Comparison of ENCODE assay signal across 10 cellular contexts in genomic region chr1:1136547-1137230, GRCh38. TPM values are rescaled to one million over a fixed set of nuclear protein-coding genes. Genes with fewer than 3 reads are reported as not detected.
DNase-seq lines count a peak whose midpoint lies in the region; ATAC-seq and TF ChIP-seq lines count a peak whose summit lies in the region.
"Had no signal": no experiment of that assay in that cellular context is flagged by ENCODE, and none has a peak within 500 bp of the region (broad histone marks: within the 10 kb centered on the region; RNA-seq: fewer than 3 reads in every experiment).

No MANE protein-coding gene starts in this region.

- TF ChIP-seq CTCF in GM10248 (IDR thresholded peaks at IDR 0.05; ENCODE audit: control extremely low read depth, extremely low read depth, low read depth, missing control alignments) (no peak), RWPE2 (IDR thresholded peaks at IDR 0.05; ENCODE audit: poor library complexity, severe bottlenecking) (no peak), dorsolateral prefrontal cortex (IDR thresholded peaks at IDR 0.05 in 54 of 56, conservative IDR thresholded peaks at IDR 0.05 in 2 of 56; ENCODE audit: low read depth in 1 of 56, partially characterized antibody in 56 of 56) (no peak)

- peak overlapping the region; percentile 9; the same call in 1 of the 2 replicates for H3K9ac ChIP-seq in HUES64 (ENCODE audit: low read depth, low read length)

- peak; percentile 73 for DNase-seq in GM10248 (ENCODE audit: extremely low spot score)
- no peak for DNase-seq in RWPE2 (ENCODE audit: low spot score)
- DNase-seq in dorsolateral prefrontal cortex = no peak
- no peak for DNase-seq in erythroblast (lab: John Stamatoyannopoulos, UW)

- H3K9me3 ChIP-seq in HUES64 (ENCODE audit: insufficient read depth, low read depth, low read length) = no peaks in the 10 kb centered on the region
- no peaks in the 10 kb centered on the region for H3K9me3 ChIP-seq in RWPE2 (ENCODE audit: severe bottlenecking)
- H3K9me3 ChIP-seq in muscle layer of duodenum (ENCODE audit: control insufficient read depth in 1 of 2, low read length in 2 of 2) = no peaks in the 10 kb centered on the region

- H3K36me3 ChIP-seq in HUES64 (ENCODE audit: insufficient read depth, low read length) (no peaks in the 10 kb centered on the region), RWPE2 (ENCODE audit: low read depth) (no peaks in the 10 kb centered on the region), muscle layer of duodenum (ENCODE audit: control insufficient read depth in 1 of 2, insufficient read depth in 2 of 2, low read length in 2 of 2) (no peaks in the 10 kb centered on the region)
- H3K36me3 ChIP-seq: cardiac muscle cell had no signal

- H3K4me3 ChIP-seq in HUES64 (ENCODE audit: low read length) (peak overlapping the region; percentile 34; the same call in 1 of the 2 replicates), RWPE2 (ENCODE audit: severe bottlenecking) (no peak overlapping the region), muscle layer of duodenum (ENCODE audit: low read depth in 1 of 2, low read length in 2 of 2) (no peak overlapping the region), dorsolateral prefrontal cortex (no peak overlapping the region)
- H3K4me3 ChIP-seq: cardiac muscle cell had no signal

- intact Hi-C loops in dorsolateral prefrontal cortex (cut with DNase I) = no loop called here

- TF ChIP-seq POLR2A in erythroblast (IDR thresholded peaks at IDR 0.05; ENCODE audit: low read length) = no peak

- POLR2A ChIA-PET in GM10248 (lab: Yijun Ruan, JAX) = interaction anchor here (1.1 kb wide), 1 partner anchor 71 kb away, joined by 3 read pairs; no protein-coding TSS in a partner anchor

- H3K4me1 ChIP-seq in HUES64 (ENCODE audit: insufficient read depth, low read length) (no peaks in the 10 kb centered on the region), RWPE2 (ENCODE audit: insufficient read depth, poor library complexity, severe bottlenecking) (no peaks in the 10 kb centered on the region), muscle layer of duodenum (ENCODE audit: control insufficient read depth in 1 of 2, insufficient read depth in 2 of 2, low read length in 2 of 2) (no peaks in the 10 kb centered on the region)

- 61% methylated on average over 48 of the region's 48 CpGs for WGBS in HUES64

- H3K27ac ChIP-seq in HUES64 (ENCODE audit: low read depth, low read length) (no peak overlapping the region), RWPE2 (ENCODE audit: poor library complexity, severe bottlenecking) (no peak overlapping the region), muscle layer of duodenum (ENCODE audit: low read length) (peak overlapping the region; percentile 45), dorsolateral prefrontal cortex (no peak overlapping the region)
- H3K27ac ChIP-seq: cardiac muscle cell had no signal

- CTCF ChIA-PET in GM10248 (lab: Yijun Ruan, JAX) = interaction anchor here (0.6 to 2.1 kb wide), 7 partner anchors 14 to 155 kb away, joined by 3 to 12 read pairs (median 3); no protein-coding TSS in a partner anchor

- ATAC-seq in RWPE2 (ENCODE audit: low read depth) = peak; percentile 46; the same call in 1 of the 3 replicates
- ATAC-seq in HG03025 (IDR thresholded peaks at IDR 0.05; ENCODE audit: low FRiP score, unreplicated experiment) = no peak
- no peak for ATAC-seq in HG02763 (IDR thresholded peaks at IDR 0.05; ENCODE audit: unreplicated experiment)

- H3K27me3 ChIP-seq in HUES64 (ENCODE audit: insufficient read depth, low read length) = peaks cover 6% of the 10 kb centered on the region
- peaks cover 14% of the 10 kb centered on the region for H3K27me3 ChIP-seq in RWPE2 (ENCODE audit: insufficient read depth, poor library complexity, severe bottlenecking)
- H3K27me3 ChIP-seq in muscle layer of duodenum (ENCODE audit: low read depth, low read length) = no peaks in the 10 kb centered on the region
- H3K27me3 ChIP-seq in dorsolateral prefrontal cortex = peaks cover 0 to 28% (median 15%) of the 10 kb centered on the region in 45 donors

RNA-seq across cellular contexts. Expression of gene C1orf159, which starts 20.8 kb away (rescaled TPM):
- 9.8 TPM for polyA plus RNA-seq in HUES64 (2013, experiment 1 of 2)
- polyA plus RNA-seq in HUES64 (2013, experiment 2 of 2) = 13.0 TPM
- 10 to 100 TPM; 14.3 to 35.0 (median 23.4) TPM for total RNA-seq in dorsolateral prefrontal cortex

RNA-seq across cellular contexts. Expression of gene TTLL10, which starts 37.0 kb away (rescaled TPM):
- 1.00 TPM for polyA plus RNA-seq in HUES64 (2013, experiment 1 of 2)
- 0.25 TPM for polyA plus RNA-seq in HUES64 (2013, experiment 2 of 2)
- under 1 TPM in 4 of 120 experiments, not detected in 116; 0.50 to 0.91 (median 0.70) TPM for total RNA-seq in dorsolateral prefrontal cortex
- total RNA-seq: cardiac muscle cell, liver had no signal
- polyA plus RNA-seq: liver had no signal
